21 cellular contexts compared by ENCODE assay signal in genomic region chr12:46462641-46463355, GRCh38.
DNase-seq lines count a peak whose midpoint lies in the region; ATAC-seq and TF ChIP-seq lines count a peak whose summit lies in the region.
"Had no signal": no experiment of that assay in that cellular context is flagged by ENCODE, and none has a peak within 500 bp of the region (broad histone marks: within the 10 kb centered on the region; RNA-seq: fewer than 3 reads in every experiment).

No MANE protein-coding gene starts in this region.

- BruUV-seq in Panc1 (replicated peaks; lab: Mats Ljungman, UMichigan): no TSS peak

- H3K36me3 ChIP-seq in Panc1 (ENCODE audit: control insufficient read depth, insufficient read depth, low read length) (no peaks in the 10 kb centered on the region), ascending aorta (no peaks in the 10 kb centered on the region), thyroid gland (no peaks in the 10 kb centered on the region)
- H3K36me3 ChIP-seq: neural progenitor cell, WERI-Rb-1 had no signal

- peaks cover 9% of the 10 kb centered on the region; the same call in 1 of the 2 replicates for H3K9me3 ChIP-seq in Panc1 (ENCODE audit: control insufficient read depth, insufficient read depth, low read depth, low read length)
- no peaks in the 10 kb centered on the region for H3K9me3 ChIP-seq in ascending aorta
- no peaks in the 10 kb centered on the region for H3K9me3 ChIP-seq in thyroid gland
- H3K9me3 ChIP-seq: mucosa of descending colon had no signal

- H3K4me3 ChIP-seq in Panc1 (ENCODE audit: low read depth in 2 of 2, low read length in 2 of 2) (no peak overlapping the region), ascending aorta (peak overlapping the region; percentile 12 to 17), thyroid gland (replicated peaks in 1 of 3) (no peak overlapping the region)
- H3K4me3 ChIP-seq: mucosa of descending colon, neural progenitor cell had no signal

- no peak for ATAC-seq in Panc1
- no peak for ATAC-seq in GM18502 (IDR thresholded peaks at IDR 0.05; ENCODE audit: poor library complexity, unreplicated experiment)
- ATAC-seq: esophagus mucosa, mucosa of descending colon had no signal

- TF ChIP-seq POLR2A in thyroid gland (IDR thresholded peaks at IDR 0.05): no peak

- in situ Hi-C loops in Panc1 (cut with HindIII; ENCODE audit: low pct_unique_long_range_greater_than_20kb, low sequenced_read_pairs): no loop called here

- CTCF ChIA-PET in Panc1 (lab: Charles Lee): no interaction called here

- POLR2A ChIA-PET in Panc1 (lab: Charles Lee): no interaction called here

- peaks cover 41% of the 10 kb centered on the region for H3K4me1 Mint-ChIP-seq in mesothelial cell of epicardium
- H3K4me1 Mint-ChIP-seq: neural progenitor cell had no signal

- H3K27ac ChIP-seq in Panc1 (ENCODE audit: low read length) (peak overlapping the region; percentile 76; the same call in 1 of the 2 replicates), ascending aorta (peak overlapping the region; percentile 76 to 81), thyroid gland (peak overlapping the region; percentile 2 to 72 (median 32))
- H3K27ac ChIP-seq: neural progenitor cell, WERI-Rb-1 had no signal

- TF ChIP-seq CTCF in Panc1 (IDR thresholded peaks at IDR 0.05) (no peak), ascending aorta (IDR thresholded peaks at IDR 0.05) (no peak), mesothelial cell of epicardium (IDR thresholded peaks at IDR 0.05; ENCODE audit: unreplicated experiment) (no peak), thyroid gland (IDR thresholded peaks at IDR 0.05) (no peak)

- WGBS in thyroid gland, 2 donors: 45 to 50% methylated on average over 3 of the region's 3 CpGs

- DNase-seq in Panc1 (ENCODE audit: low read depth, low spot score) (no peak), ascending aorta (ENCODE audit: low spot score in 2 of 2) (no peak), mesothelial cell of epicardium (ENCODE audit: low spot score in 2 of 2, unreplicated experiment in 2 of 2) (no peak), thyroid gland (no peak), NCI-H187 (lab: John Stamatoyannopoulos, UW) (no peak), NCI-H2171 (lab: John Stamatoyannopoulos, UW) (no peak)
- DNase-seq: activated CD4-positive, alpha-beta T cell treated with anti-CD3 and anti-CD28 coated beads, Interleukin-2, amount 50 U/mL, for 4 hours; activated CD8-positive, alpha-beta memory T cell treated with anti-CD3 and anti-CD28 coated beads, Interleukin-2, amount 50 U/mL, for 48 hours; activated gamma-delta T cell; central memory CD4-positive, alpha-beta T cell; mucosa of descending colon; NCI-H2029; NCI-H345; NCI-H82; retina; substantia nigra; T-helper 2 cell; WERI-Rb-1 had no signal

- H3K27ac Mint-ChIP-seq in mesothelial cell of epicardium: peak overlapping the region; percentile 89
- H3K27ac Mint-ChIP-seq: neural progenitor cell had no signal

- H3K36me3 Mint-ChIP-seq in mesothelial cell of epicardium: no peaks in the 10 kb centered on the region
- H3K36me3 Mint-ChIP-seq: neural progenitor cell had no signal

- intact Hi-C loops in Panc1 (cut with micrococcal nuclease; ENCODE audit: unreplicated experiment) (no loop called here), ascending aorta (cut with DNase I) (loop anchor here (5.0 kb wide), 2 partner anchors 60 to 80 kb away; no protein-coding TSS in a partner anchor), thyroid gland (cut with DNase I) (no loop called here)

- H3K4me3 Mint-ChIP-seq in mesothelial cell of epicardium: no peak overlapping the region
- H3K4me3 Mint-ChIP-seq: neural progenitor cell had no signal

- H3K27me3 ChIP-seq in Panc1 (ENCODE audit: control insufficient read depth, insufficient read depth, low read length) (no peaks in the 10 kb centered on the region), ascending aorta (no peaks in the 10 kb centered on the region), thyroid gland (no peaks in the 10 kb centered on the region)
- H3K27me3 ChIP-seq: neural progenitor cell had no signal

- H3K9me3 Mint-ChIP-seq in mesothelial cell of epicardium: no peaks in the 10 kb centered on the region
- H3K9me3 Mint-ChIP-seq: neural progenitor cell had no signal

- H3K4me1 ChIP-seq in Panc1 (ENCODE audit: control insufficient read depth, insufficient read depth, low read length) (peaks cover 3% of the 10 kb centered on the region; the same call in 1 of the 2 replicates), ascending aorta (peaks cover 0 to 40% of the 10 kb centered on the region in 2 donors), thyroid gland (peaks cover 18 to 20% of the 10 kb centered on the region in 2 donors)
- H3K4me1 ChIP-seq: neural progenitor cell had no signal

- H3K27me3 Mint-ChIP-seq in mesothelial cell of epicardium (ENCODE audit: low read depth): peaks cover 5% of the 10 kb centered on the region

Comparison
In these comparisons a context has a peak if more than half of its experiments do, and no peak if none do; other contexts are left out.
1. H3K4me3 ChIP-seq: peak in ascending aorta (2 of 2); none in Panc1 (0 of 2) and thyroid gland (0 of 3).
2. Peak in every context shown above with its lines, with median percentiles within 50 percentile points of each other: H3K27ac ChIP-seq.